In genomic region chr5:60636001-60636400, GRCh38 we compare ENCODE assay signal across 29 cellular contexts.
"Had no signal": no experiment of that assay in that cellular context is flagged by ENCODE, and none has a peak within 500 bp of the region (broad histone marks: within the 10 kb centered on the region; RNA-seq: fewer than 3 reads in every experiment).

No MANE protein-coding gene starts in this region.

- H3K27me3 ChIP-seq: brain microvascular endothelial cell, esophagus muscularis mucosa, gastrocnemius medialis, heart left ventricle had no signal

- DNase-seq: activated CD4-positive, alpha-beta memory T cell treated with anti-CD3 and anti-CD28 coated beads for 36 hours; activated CD4-positive, alpha-beta T cell treated with anti-CD3 and anti-CD28 coated beads for 36 hours; activated CD4-positive, alpha-beta T cell treated with anti-CD3 and anti-CD28 coated beads, Interleukin-2, amount 10 ng/mL, durations not matched to agents 24 days and 14 days; activated CD4-positive, CD25-positive, alpha-beta regulatory T cell; activated CD4-positive, CD25-positive, alpha-beta regulatory T cell treated with anti-CD3 and anti-CD28 coated beads, Interleukin-2, amount 50 U/mL, for 72 hours; activated CD8-positive, alpha-beta memory T cell treated with anti-CD3 and anti-CD28 coated beads, Interleukin-2, amount 10 ng/mL, durations not matched to agents 7 days and 5 days; activated CD8-positive, alpha-beta memory T cell treated with anti-CD3 and anti-CD28 coated beads, Interleukin-2, amount 50 U/mL, for 4 hours; activated CD8-positive, alpha-beta T cell treated with anti-CD3 and anti-CD28 coated beads, Interleukin-2, amount 10 ng/mL, durations not matched to agents 7 days and 5 days; activated effector memory CD4-positive, alpha-beta T cell treated with anti-CD3 and anti-CD28 coated beads, Interleukin-2, amount 50 U/mL, for 16 hours; activated naive CD4-positive, alpha-beta T cell; activated naive CD4-positive, alpha-beta T cell treated with anti-CD3 and anti-CD28 coated beads, Interleukin-2, amount 10 ng/mL, durations not matched to agents 7 days and 5 days; activated naive CD8-positive, alpha-beta T cell treated with anti-CD3 and anti-CD28 coated beads, Interleukin-2, amount 10 ng/mL, durations not matched to agents 7 days and 5 days; activated T-cell treated with anti-CD3 and anti-CD28 coated beads, Interleukin-2, amount 50 U/mL, for 1 hour; activated T-cell treated with anti-CD3 and anti-CD28 coated beads, Interleukin-2, amount 50 U/mL, for 48 hours; amniotic stem cell; anterior cingulate cortex; brain microvascular endothelial cell; caudate nucleus; cortex of kidney; dermis blood vessel endothelial cell; effector CD4-positive, alpha-beta T cell; effector memory CD8-positive, alpha-beta T cell; erythroblast; gastrocnemius medialis; glutamatergic neuron; heart left ventricle; hypothalamus; T-helper 2 cell had no signal

- H3K9me3 ChIP-seq: esophagus muscularis mucosa, gastrocnemius medialis had no signal

- H3K4me1 ChIP-seq: gastrocnemius medialis, heart left ventricle had no signal

- H3K4me3 ChIP-seq: esophagus muscularis mucosa, gastrocnemius medialis, heart left ventricle had no signal

- H3K36me3 ChIP-seq: brain microvascular endothelial cell, esophagus muscularis mucosa, gastrocnemius medialis, heart left ventricle had no signal

- H3K27ac ChIP-seq: brain microvascular endothelial cell, esophagus muscularis mucosa, gastrocnemius medialis, heart left ventricle had no signal
